ENCODE assay signal across 8 cellular contexts in the genomic region with DNA sequence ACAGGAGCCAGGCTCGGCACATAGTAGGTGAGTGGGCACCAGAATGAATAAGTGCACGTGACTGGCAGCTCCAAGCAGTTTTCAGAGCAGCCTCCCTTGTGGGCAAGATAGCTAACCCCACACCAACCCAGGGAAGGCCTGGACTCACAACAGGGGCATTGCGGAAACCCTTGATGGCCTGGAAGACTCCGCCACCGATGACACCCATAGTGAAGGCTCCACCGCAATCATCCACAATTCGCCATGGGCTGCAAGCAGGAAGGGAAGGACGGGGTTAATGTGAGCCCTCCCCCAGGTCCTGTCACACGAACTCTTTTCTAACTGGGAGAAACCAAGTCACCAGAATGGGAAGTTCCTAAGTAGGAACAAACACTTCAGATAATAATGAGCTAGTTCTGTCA. TPM values are rescaled to one million over a fixed set of nuclear protein-coding genes. Genes with fewer than 3 reads are reported as not detected.
DNase-seq lines count a peak whose midpoint lies in the region; ATAC-seq and TF ChIP-seq lines count a peak whose summit lies in the region.

No MANE protein-coding gene starts in this region.

- H3K9me3 ChIP-seq in naive thymus-derived CD4-positive, alpha-beta T cell (ENCODE audit: control insufficient read depth in 2 of 3, low read length in 3 of 3): no peaks in the 10 kb centered on the region

- peak overlapping the region; percentile 98 for H3K27ac ChIP-seq in naive thymus-derived CD4-positive, alpha-beta T cell (ENCODE audit: low read depth, low read length)

- ATAC-seq in naive thymus-derived CD4-positive, alpha-beta T cell: no peak
- ATAC-seq in HG03025 (IDR thresholded peaks at IDR 0.05; ENCODE audit: low FRiP score, unreplicated experiment) (no peak), omental fat pad (ENCODE audit: low FRiP score) (no peak)

- intact Hi-C loops in naive thymus-derived CD4-positive, alpha-beta T cell (cut with micrococcal nuclease): loop anchor here (1.0 to 10.0 kb wide), 16 partner anchors 15 to 1334 kb away; a partner anchor contains a TSS

- peaks cover 0 to 4% (median 0%) of the 10 kb centered on the region in 11 donors for H3K9me3 Mint-ChIP-seq in naive thymus-derived CD4-positive, alpha-beta T cell

- peaks cover 15 to 20% of the 10 kb centered on the region in 2 donors for H3K4me1 ChIP-seq in naive thymus-derived CD4-positive, alpha-beta T cell (ENCODE audit: control insufficient read depth in 2 of 2, insufficient read depth in 2 of 2, low read length in 2 of 2)

- peak; percentile 18 for DNase-seq in ELR (ENCODE audit: low read depth)
- peak; percentile 9 for DNase-seq in NCI-H510A (lab: John Stamatoyannopoulos, UW)
- peak; percentile 46 for DNase-seq in choroid plexus epithelial cell (ENCODE audit: low read depth)
- no peak for DNase-seq in naive thymus-derived CD4-positive, alpha-beta T cell
- no peak for DNase-seq in activated CD4-positive, CD25-positive, alpha-beta regulatory T cell (lab: John Stamatoyannopoulos, UW)
- DNase-seq in LoVo (ENCODE audit: low spot score): no peak
- DNase-seq in omental fat pad (ENCODE audit: low spot score): no peak

- peaks cover 6 to 42% (median 24%) of the 10 kb centered on the region in 7 donors for H3K4me1 Mint-ChIP-seq in naive thymus-derived CD4-positive, alpha-beta T cell

- no peaks in the 10 kb centered on the region for H3K27me3 ChIP-seq in naive thymus-derived CD4-positive, alpha-beta T cell (ENCODE audit: control insufficient read depth in 2 of 2, insufficient read depth in 2 of 2, low read length in 2 of 2)

- H3K36me3 ChIP-seq in naive thymus-derived CD4-positive, alpha-beta T cell (ENCODE audit: control insufficient read depth in 2 of 3, insufficient read depth in 3 of 3, low read length in 3 of 3): peaks cover 0 to 20% (median 6%) of the 10 kb centered on the region in 3 experiments

- CTCF ChIA-PET in naive thymus-derived CD4-positive, alpha-beta T cell (lab: Charles Lee): interaction anchor here (0.8 kb wide), 1 partner anchor 50 kb away, joined by 3 read pairs; no protein-coding TSS in a partner anchor

- peak overlapping the region; percentile 77 for H3K4me3 ChIP-seq in choroid plexus epithelial cell (ENCODE audit: low read depth, low read length)
- peak overlapping the region; percentile 91 for H3K4me3 ChIP-seq in naive thymus-derived CD4-positive, alpha-beta T cell (ENCODE audit: low read length)

- TF ChIP-seq CTCF in choroid plexus epithelial cell (conservative IDR thresholded peaks at IDR 0.05; ENCODE audit: low read depth, low read length) (no peak), omental fat pad (IDR thresholded peaks at IDR 0.05) (no peak)

- peak overlapping the region; percentile 89 to 98 (median 94) for H3K27ac Mint-ChIP-seq in naive thymus-derived CD4-positive, alpha-beta T cell

- no peaks in the 10 kb centered on the region for H3K27me3 Mint-ChIP-seq in naive thymus-derived CD4-positive, alpha-beta T cell

- POLR2A ChIA-PET in naive thymus-derived CD4-positive, alpha-beta T cell (lab: Charles Lee): interaction anchor here (1.4 to 4.1 kb wide), 5 partner anchors 15 to 357 kb away, joined by 3 to 29 read pairs (median 10); a partner anchor contains a TSS

- peaks cover 0 to 6% (median 0%) of the 10 kb centered on the region in 5 donors for H3K36me3 Mint-ChIP-seq in naive thymus-derived CD4-positive, alpha-beta T cell

- peak overlapping the region; percentile 83 to 100 (median 91) for H3K4me3 Mint-ChIP-seq in naive thymus-derived CD4-positive, alpha-beta T cell

RNA-seq across cellular contexts. Expression of a gene that starts 1.0 kb away (rescaled TPM):
- 10 to 100 TPM; 41.1 to 46.6 (median 44.2) TPM for total RNA-seq in naive thymus-derived CD4-positive, alpha-beta T cell
- 10 to 100 TPM; 55.8 to 57.0 TPM for polyA plus RNA-seq in naive thymus-derived CD4-positive, alpha-beta T cell
- 10 to 100 TPM; 13.7 to 34.1 (median 29.4) TPM for total RNA-seq in omental fat pad

RNA-seq across cellular contexts. Expression of a gene that starts 1.1 kb away (rescaled TPM):
- total RNA-seq in naive thymus-derived CD4-positive, alpha-beta T cell: 10 to 100 TPM; 64.1 to 89.5 (median 74.6) TPM
- 100 to 1,000 TPM; 110 to 125 TPM for polyA plus RNA-seq in naive thymus-derived CD4-positive, alpha-beta T cell
- 10 to 100 TPM; 36.6 to 59.7 (median 55.2) TPM for total RNA-seq in omental fat pad

RNA-seq across cellular contexts. Expression of a gene that starts 14.8 kb away (rescaled TPM):
- 10 to 100 TPM; 13.9 to 36.7 (median 18.5) TPM for total RNA-seq in naive thymus-derived CD4-positive, alpha-beta T cell
- polyA plus RNA-seq in naive thymus-derived CD4-positive, alpha-beta T cell: 1 to 10 TPM; 6.7 to 8.1 TPM
- total RNA-seq in omental fat pad: 10 to 100 TPM; 10.2 to 22.0 (median 17.2) TPM

RNA-seq across cellular contexts. Expression of a gene that starts 22.2 kb away (rescaled TPM):
- 100 to 1,000 TPM; 144 to 321 (median 276) TPM for total RNA-seq in naive thymus-derived CD4-positive, alpha-beta T cell
- 100 to 1,000 TPM; 401 to 463 TPM for polyA plus RNA-seq in naive thymus-derived CD4-positive, alpha-beta T cell
- 10 to 100 TPM in 2 of 4 donors, 1 to 10 TPM in 2; 9.6 to 14.0 (median 11.5) TPM for total RNA-seq in omental fat pad

Comparison
In these comparisons a context has a peak if more than half of its experiments do, and no peak if none do; other contexts are left out.
1. DNase-seq: peak in ELR (single experiment), NCI-H510A (single experiment) and choroid plexus epithelial cell (single experiment); none in naive thymus-derived CD4-positive, alpha-beta T cell (0 of 9), activated CD4-positive, CD25-positive, alpha-beta regulatory T cell (0 of 4), LoVo (single experiment) and omental fat pad (single experiment).